In the genomic region with DNA sequence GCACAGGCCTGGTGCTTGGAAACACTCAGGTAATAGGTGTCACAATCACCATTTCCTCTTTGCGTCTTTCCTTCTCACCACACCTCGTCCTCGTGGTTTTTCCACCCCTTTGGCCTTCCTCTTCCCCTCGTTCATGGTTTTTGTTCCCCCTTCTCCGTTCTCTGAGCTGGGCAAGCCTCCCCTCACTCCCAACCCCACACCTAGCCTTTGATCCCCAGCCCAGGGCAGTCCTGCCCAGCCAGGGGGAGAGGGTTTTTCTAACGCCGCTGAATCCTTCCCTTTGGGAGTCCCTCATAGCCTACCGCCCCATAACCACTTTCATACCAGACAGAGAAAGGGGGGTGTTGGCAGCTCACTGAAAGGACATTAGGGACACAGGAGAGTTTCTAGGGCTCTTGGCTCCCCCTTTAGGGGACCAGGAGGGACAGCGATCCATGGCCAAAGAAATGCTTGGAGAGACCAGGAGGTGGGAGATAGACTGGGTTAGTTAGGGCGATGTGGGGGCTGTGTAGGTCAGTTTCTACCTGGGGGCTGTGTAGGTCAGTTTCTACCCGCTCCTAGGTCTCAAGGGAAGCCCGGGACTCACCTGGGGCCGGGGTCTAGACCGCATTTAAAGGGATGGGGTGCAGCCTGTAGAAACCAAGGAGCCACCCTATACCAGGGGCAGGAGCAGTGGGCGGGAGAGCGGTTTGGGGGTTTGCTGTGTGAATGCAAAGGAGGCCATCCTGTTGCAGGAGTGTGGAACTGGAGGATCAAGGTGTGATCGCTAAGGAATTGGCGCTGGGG, we compare ENCODE assay signal across 1 cellular context.
A peak's percentile ranks its signal among the peaks of the same experiment; 100 is the strongest.
TF ChIP-seq lines count a peak whose summit lies in the region.

No MANE protein-coding gene starts in this region.

TF ChIP-seq in HepG2, 621 proteins besides CTCF, POLR2A, EP300 and RAD21 (continued from another document and continues in another):
- TF ChIP-seq ZSCAN31 (CRISPR knock-in tag; IDR thresholded peaks at IDR 0.05; ENCODE audit: low read depth) (no peak), ZNF75D (CRISPR knock-in tag; IDR thresholded peaks at IDR 0.05; ENCODE audit: borderline replicate concordance) (no peak), SMC3 (IDR thresholded peaks at IDR 0.05; ENCODE audit: low read length) (peak; percentile 29; the same call in 1 of the 2 replicates), SAFB2 (CRISPR knock-in tag; IDR thresholded peaks at IDR 0.05; ENCODE audit: borderline replicate concordance, low read depth) (no peak), ZBTB38 (CRISPR knock-in tag; IDR thresholded peaks at IDR 0.05) (no peak), SRSF9 (IDR thresholded peaks at IDR 0.05; ENCODE audit: borderline replicate concordance, insufficient read depth, low read depth, low read length, poor library complexity, severe bottlenecking) (no peak), SALL2 (CRISPR knock-in tag; IDR thresholded peaks at IDR 0.05) (0 out of 2 replicates have a peak, but pooled peaks have one; percentile 26), TRIM22 (IDR thresholded peaks at IDR 0.05) (no peak), ZNF556 (CRISPR knock-in tag; IDR thresholded peaks at IDR 0.05; ENCODE audit: borderline replicate concordance) (peak; percentile 33; the same call in 1 of the 2 replicates), YY1 (IDR thresholded peaks at IDR 0.05; ENCODE audit: insufficient read depth, insufficient replicate concordance, low read depth, low read length) (no peak), YEATS2 (CRISPR knock-in tag; IDR thresholded peaks at IDR 0.05; ENCODE audit: borderline replicate concordance) (no peak), ZNF781 (CRISPR knock-in tag; IDR thresholded peaks at IDR 0.05; ENCODE audit: borderline replicate concordance, not compliant biosample characterization) (peak; percentile 70), ZNF704 (CRISPR knock-in tag; IDR thresholded peaks at IDR 0.05; ENCODE audit: borderline replicate concordance) (0 out of 2 replicates have a peak, but pooled peaks have one; percentile 53), FOXP4 (CRISPR knock-in tag; IDR thresholded peaks at IDR 0.05) (no peak)
- TF ChIP-seq, protein P1, sequence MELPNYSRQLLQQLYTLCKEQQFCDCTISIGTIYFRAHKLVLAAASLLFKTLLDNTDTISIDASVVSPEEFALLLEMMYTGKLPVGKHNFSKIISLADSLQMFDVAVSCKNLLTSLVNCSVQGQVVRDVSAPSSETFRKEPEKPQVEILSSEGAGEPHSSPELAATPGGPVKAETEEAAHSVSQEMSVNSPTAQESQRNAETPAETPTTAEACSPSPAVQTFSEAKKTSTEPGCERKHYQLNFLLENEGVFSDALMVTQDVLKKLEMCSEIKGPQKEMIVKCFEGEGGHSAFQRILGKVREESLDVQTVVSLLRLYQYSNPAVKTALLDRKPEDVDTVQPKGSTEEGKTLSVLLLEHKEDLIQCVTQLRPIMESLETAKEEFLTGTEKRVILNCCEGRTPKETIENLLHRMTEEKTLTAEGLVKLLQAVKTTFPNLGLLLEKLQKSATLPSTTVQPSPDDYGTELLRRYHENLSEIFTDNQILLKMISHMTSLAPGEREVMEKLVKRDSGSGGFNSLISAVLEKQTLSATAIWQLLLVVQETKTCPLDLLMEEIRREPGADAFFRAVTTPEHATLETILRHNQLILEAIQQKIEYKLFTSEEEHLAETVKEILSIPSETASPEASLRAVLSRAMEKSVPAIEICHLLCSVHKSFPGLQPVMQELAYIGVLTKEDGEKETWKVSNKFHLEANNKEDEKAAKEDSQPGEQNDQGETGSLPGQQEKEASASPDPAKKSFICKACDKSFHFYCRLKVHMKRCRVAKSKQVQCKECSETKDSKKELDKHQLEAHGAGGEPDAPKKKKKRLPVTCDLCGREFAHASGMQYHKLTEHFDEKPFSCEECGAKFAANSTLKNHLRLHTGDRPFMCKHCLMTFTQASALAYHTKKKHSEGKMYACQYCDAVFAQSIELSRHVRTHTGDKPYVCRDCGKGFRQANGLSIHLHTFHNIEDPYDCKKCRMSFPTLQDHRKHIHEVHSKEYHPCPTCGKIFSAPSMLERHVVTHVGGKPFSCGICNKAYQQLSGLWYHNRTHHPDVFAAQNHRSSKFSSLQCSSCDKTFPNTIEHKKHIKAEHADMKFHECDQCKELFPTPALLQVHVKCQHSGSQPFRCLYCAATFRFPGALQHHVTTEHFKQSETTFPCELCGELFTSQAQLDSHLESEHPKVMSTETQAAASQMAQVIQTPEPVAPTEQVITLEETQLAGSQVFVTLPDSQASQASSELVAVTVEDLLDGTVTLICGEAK (IDR thresholded peaks at IDR 0.05), result no peak
- TF ChIP-seq, protein P1 (CRISPR knock-in tag; IDR thresholded peaks at IDR 0.05), result no peak
- TF ChIP-seq, protein P2, sequence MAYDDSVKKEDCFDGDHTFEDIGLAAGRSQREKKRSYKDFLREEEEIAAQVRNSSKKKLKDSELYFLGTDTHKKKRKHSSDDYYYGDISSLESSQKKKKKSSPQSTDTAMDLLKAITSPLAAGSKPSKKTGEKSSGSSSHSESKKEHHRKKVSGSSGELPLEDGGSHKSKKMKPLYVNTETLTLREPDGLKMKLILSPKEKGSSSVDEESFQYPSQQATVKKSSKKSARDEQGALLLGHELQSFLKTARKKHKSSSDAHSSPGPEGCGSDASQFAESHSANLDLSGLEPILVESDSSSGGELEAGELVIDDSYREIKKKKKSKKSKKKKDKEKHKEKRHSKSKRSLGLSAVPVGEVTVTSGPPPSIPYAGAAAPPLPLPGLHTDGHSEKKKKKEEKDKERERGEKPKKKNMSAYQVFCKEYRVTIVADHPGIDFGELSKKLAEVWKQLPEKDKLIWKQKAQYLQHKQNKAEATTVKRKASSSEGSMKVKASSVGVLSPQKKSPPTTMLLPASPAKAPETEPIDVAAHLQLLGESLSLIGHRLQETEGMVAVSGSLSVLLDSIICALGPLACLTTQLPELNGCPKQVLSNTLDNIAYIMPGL (CRISPR knock-in tag; IDR thresholded peaks at IDR 0.05; ENCODE audit: borderline replicate concordance in 1 of 2, low read depth in 1 of 2), result peak; percentile 39 to 41; a peak in 3 of 4 replicates
- TF ChIP-seq, protein P3, sequence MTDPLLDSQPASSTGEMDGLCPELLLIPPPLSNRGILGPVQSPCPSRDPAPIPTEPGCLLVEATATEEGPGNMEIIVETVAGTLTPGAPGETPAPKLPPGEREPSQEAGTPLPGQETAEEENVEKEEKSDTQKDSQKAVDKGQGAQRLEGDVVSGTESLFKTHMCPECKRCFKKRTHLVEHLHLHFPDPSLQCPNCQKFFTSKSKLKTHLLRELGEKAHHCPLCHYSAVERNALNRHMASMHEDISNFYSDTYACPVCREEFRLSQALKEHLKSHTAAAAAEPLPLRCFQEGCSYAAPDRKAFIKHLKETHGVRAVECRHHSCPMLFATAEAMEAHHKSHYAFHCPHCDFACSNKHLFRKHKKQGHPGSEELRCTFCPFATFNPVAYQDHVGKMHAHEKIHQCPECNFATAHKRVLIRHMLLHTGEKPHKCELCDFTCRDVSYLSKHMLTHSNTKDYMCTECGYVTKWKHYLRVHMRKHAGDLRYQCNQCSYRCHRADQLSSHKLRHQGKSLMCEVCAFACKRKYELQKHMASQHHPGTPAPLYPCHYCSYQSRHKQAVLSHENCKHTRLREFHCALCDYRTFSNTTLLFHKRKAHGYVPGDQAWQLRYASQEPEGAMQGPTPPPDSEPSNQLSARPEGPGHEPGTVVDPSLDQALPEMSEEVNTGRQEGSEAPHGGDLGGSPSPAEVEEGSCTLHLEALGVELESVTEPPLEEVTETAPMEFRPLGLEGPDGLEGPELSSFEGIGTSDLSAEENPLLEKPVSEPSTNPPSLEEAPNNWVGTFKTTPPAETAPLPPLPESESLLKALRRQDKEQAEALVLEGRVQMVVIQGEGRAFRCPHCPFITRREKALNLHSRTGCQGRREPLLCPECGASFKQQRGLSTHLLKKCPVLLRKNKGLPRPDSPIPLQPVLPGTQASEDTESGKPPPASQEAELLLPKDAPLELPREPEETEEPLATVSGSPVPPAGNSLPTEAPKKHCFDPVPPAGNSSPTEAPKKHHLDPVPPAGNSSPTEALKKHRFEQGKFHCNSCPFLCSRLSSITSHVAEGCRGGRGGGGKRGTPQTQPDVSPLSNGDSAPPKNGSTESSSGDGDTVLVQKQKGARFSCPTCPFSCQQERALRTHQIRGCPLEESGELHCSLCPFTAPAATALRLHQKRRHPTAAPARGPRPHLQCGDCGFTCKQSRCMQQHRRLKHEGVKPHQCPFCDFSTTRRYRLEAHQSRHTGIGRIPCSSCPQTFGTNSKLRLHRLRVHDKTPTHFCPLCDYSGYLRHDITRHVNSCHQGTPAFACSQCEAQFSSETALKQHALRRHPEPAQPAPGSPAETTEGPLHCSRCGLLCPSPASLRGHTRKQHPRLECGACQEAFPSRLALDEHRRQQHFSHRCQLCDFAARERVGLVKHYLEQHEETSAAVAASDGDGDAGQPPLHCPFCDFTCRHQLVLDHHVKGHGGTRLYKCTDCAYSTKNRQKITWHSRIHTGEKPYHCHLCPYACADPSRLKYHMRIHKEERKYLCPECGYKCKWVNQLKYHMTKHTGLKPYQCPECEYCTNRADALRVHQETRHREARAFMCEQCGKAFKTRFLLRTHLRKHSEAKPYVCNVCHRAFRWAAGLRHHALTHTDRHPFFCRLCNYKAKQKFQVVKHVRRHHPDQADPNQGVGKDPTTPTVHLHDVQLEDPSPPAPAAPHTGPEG (CRISPR knock-in tag; IDR thresholded peaks at IDR 0.05), result no peak
